1 cellular context compared by ENCODE assay signal in the genomic region with DNA sequence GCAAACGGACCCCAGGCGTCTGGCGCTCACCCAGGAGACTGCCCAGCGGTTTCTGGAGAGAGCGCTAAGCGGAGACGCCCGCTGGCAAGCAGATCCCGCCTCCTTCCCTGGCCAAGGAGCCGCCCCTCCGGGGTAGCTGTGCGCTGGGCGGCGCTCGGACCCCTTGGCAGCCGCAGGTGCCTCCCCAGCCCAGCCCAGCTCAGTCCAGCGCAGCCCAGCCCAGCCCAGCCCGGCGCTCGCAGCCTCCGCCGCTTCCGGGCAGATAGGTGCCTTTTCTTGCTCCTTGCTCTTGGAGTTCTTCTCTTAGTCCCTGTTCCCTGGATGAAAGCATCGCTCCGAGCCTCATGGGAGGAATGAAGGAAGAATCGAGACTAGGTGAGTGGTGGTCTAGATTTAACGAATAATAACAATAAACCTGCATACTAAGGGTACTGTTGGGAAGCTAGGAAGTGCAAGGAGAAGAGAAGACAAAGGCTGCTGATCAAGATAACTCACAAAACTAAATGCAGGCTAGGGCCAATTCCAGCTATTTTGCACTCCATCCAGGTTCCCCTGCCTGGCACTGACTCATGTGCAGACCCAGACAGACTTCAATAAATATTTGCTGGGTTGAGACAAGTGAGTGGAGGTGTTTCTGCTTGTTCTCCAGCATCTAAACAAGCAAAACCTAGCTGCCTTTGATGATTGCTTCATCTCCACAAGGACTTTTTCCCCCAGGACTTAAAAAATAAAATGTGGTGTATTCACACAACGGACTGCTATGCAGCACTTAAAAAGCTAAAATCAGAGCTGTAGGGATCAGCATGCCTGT.
TF ChIP-seq lines count a peak whose summit lies in the region.

Gene STK32A, plus strand, starts transcription at position 202 of the 811 bp plus-strand sequence. CDS start 4,609 bp downstream, outside the sequence.

TF ChIP-seq in SK-N-SH treated with all-trans-retinoic acid at 6 μM for 48 hours, 23 proteins besides CTCF, POLR2A, EP300 and RAD21 (continued from another document):
- no peak for TF ChIP-seq POU6F1 (CRISPR knock-in tag; IDR thresholded peaks at IDR 0.05; ENCODE audit: borderline replicate concordance, low read depth)
